In the genomic region with DNA sequence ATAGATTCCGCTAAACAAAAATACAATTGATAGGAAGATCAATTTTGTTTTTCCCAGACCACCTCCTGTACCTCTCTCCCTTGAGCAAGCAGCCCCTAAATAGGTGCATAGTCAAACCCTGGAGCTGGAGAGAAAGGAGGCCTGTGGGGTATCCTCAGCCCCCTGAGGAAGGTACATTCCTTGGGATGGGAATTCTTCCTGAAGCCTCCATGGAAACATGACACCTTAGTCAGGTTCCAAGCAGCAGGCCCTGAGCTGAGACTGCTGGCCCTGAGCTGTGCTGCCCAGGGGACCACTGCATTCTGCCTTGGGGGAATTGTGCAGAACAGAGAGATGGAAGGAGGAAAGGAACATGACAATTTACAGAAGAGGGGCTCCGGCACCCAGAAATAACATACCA, we compare ENCODE assay signal across 9 cellular contexts. TPM values are rescaled to one million over a fixed set of nuclear protein-coding genes. Genes with fewer than 3 reads are reported as not detected.
DNase-seq lines count a peak whose midpoint lies in the region; ATAC-seq and TF ChIP-seq lines count a peak whose summit lies in the region.
"Had no signal": no experiment of that assay in that cellular context is flagged by ENCODE, and none has a peak within 500 bp of the region (broad histone marks: within the 10 kb centered on the region; RNA-seq: fewer than 3 reads in every experiment).

No MANE protein-coding gene starts in this region.

- TF ChIP-seq CTCF in DND-41 (IDR thresholded peaks at IDR 0.05; ENCODE audit: borderline replicate concordance, extremely low read depth, low read length, poor library complexity, severe bottlenecking): no peak
- no peak for TF ChIP-seq CTCF in gastroesophageal sphincter (IDR thresholded peaks at IDR 0.05)

- peak overlapping the region; percentile 56 for H3K27ac ChIP-seq in DND-41 (ENCODE audit: low read length)
- H3K27ac ChIP-seq in naive thymus-derived CD4-positive, alpha-beta T cell (ENCODE audit: low read depth, low read length): peak overlapping the region; percentile 100
- no peak overlapping the region for H3K27ac ChIP-seq in gastroesophageal sphincter
- H3K27ac ChIP-seq: neutrophil had no signal

- intact Hi-C loops in naive thymus-derived CD4-positive, alpha-beta T cell (cut with micrococcal nuclease): loop anchor here (5.0 to 10.0 kb wide), 2 partner anchors 99 to 617 kb away; a partner anchor contains a TSS

- peaks cover 99% of the 10 kb centered on the region for H3K79me2 ChIP-seq in DND-41 (ENCODE audit: insufficient read depth, low read length)

- CTCF ChIA-PET in naive thymus-derived CD4-positive, alpha-beta T cell (lab: Charles Lee): no interaction called here

- H3K4me3 Mint-ChIP-seq in IgD-negative memory B cell: peak overlapping the region; percentile 36 to 94 (median 64)
- H3K4me3 Mint-ChIP-seq in naive thymus-derived CD4-positive, alpha-beta T cell: peak overlapping the region; percentile 6 to 97 (median 72)

- H3K9ac ChIP-seq in DND-41 (ENCODE audit: low read depth, low read length): peak overlapping the region; percentile 98

- no peak overlapping the region for H2AFZ ChIP-seq in DND-41 (ENCODE audit: low read depth, low read length)

- H3K4me3 ChIP-seq in DND-41 (ENCODE audit: low read depth in 1 of 2, low read length in 2 of 2): peak overlapping the region in 1 of 2 experiments; percentile 35; a peak in 2 of 4 replicates
- peak overlapping the region; percentile 4 for H3K4me3 ChIP-seq in naive thymus-derived CD4-positive, alpha-beta T cell (ENCODE audit: low read length)
- H3K4me3 ChIP-seq in gastroesophageal sphincter: no peak overlapping the region

- H3K9me3 ChIP-seq in DND-41 (ENCODE audit: insufficient read depth, low read length, severe bottlenecking): no peaks in the 10 kb centered on the region
- H3K9me3 ChIP-seq in naive thymus-derived CD4-positive, alpha-beta T cell (ENCODE audit: control insufficient read depth in 2 of 3, low read length in 3 of 3): no peaks in the 10 kb centered on the region
- H3K9me3 ChIP-seq in gastroesophageal sphincter: no peaks in the 10 kb centered on the region
- H3K9me3 ChIP-seq: neutrophil had no signal

- TF ChIP-seq POLR2A in gastroesophageal sphincter (IDR thresholded peaks at IDR 0.05): no peak

- peak overlapping the region; percentile 94 for H3K4me2 ChIP-seq in DND-41 (ENCODE audit: insufficient read depth, low read length)

- no peaks in the 10 kb centered on the region for H3K27me3 ChIP-seq in DND-41 (ENCODE audit: insufficient read depth, low read length, poor library complexity)
- no peaks in the 10 kb centered on the region for H3K27me3 ChIP-seq in naive thymus-derived CD4-positive, alpha-beta T cell (ENCODE audit: control insufficient read depth in 2 of 2, insufficient read depth in 2 of 2, low read length in 2 of 2)
- no peaks in the 10 kb centered on the region for H3K27me3 ChIP-seq in gastroesophageal sphincter
- H3K27me3 ChIP-seq: neutrophil had no signal

- H3K4me1 ChIP-seq in DND-41 (ENCODE audit: insufficient read depth, low read length): peaks cover 86% of the 10 kb centered on the region
- peaks cover 75 to 79% of the 10 kb centered on the region in 2 donors for H3K4me1 ChIP-seq in naive thymus-derived CD4-positive, alpha-beta T cell (ENCODE audit: control insufficient read depth in 2 of 2, insufficient read depth in 2 of 2, low read length in 2 of 2)
- H3K4me1 ChIP-seq in gastroesophageal sphincter: peaks cover 7 to 95% (median 63%) of the 10 kb centered on the region in 3 donors

- no peaks in the 10 kb centered on the region for H3K9me3 Mint-ChIP-seq in IgD-negative memory B cell
- H3K9me3 Mint-ChIP-seq in naive thymus-derived CD4-positive, alpha-beta T cell: peaks cover 0 to 6% (median 0%) of the 10 kb centered on the region in 11 donors

- POLR2A ChIA-PET in naive thymus-derived CD4-positive, alpha-beta T cell (lab: Charles Lee): interaction anchor here (0.7 to 1.4 kb wide), 3 partner anchors 10 to 275 kb away, joined by 3 to 4 read pairs (median 3); no protein-coding TSS in a partner anchor

- peaks cover 11% of the 10 kb centered on the region for H3K36me3 Mint-ChIP-seq in IgD-negative memory B cell
- peaks cover 0 to 40% (median 16%) of the 10 kb centered on the region in 5 donors for H3K36me3 Mint-ChIP-seq in naive thymus-derived CD4-positive, alpha-beta T cell

- H3K36me3 ChIP-seq in DND-41 (ENCODE audit: insufficient read depth, low read length): peaks cover 67% of the 10 kb centered on the region
- no peaks in the 10 kb centered on the region for H3K36me3 ChIP-seq in naive thymus-derived CD4-positive, alpha-beta T cell (ENCODE audit: control insufficient read depth in 2 of 3, insufficient read depth in 3 of 3, low read length in 3 of 3)
- peaks cover 0 to 22% of the 10 kb centered on the region in 2 donors for H3K36me3 ChIP-seq in gastroesophageal sphincter
- H3K36me3 ChIP-seq: neutrophil had no signal

- no peaks in the 10 kb centered on the region for H3K27me3 Mint-ChIP-seq in IgD-negative memory B cell
- no peaks in the 10 kb centered on the region for H3K27me3 Mint-ChIP-seq in naive thymus-derived CD4-positive, alpha-beta T cell

- TF ChIP-seq EP300 in gastroesophageal sphincter (IDR thresholded peaks at IDR 0.05): no peak

- peak overlapping the region; percentile 2 to 99 (median 90) for H3K27ac Mint-ChIP-seq in IgD-negative memory B cell
- peak overlapping the region; percentile 25 to 98 (median 74) for H3K27ac Mint-ChIP-seq in naive thymus-derived CD4-positive, alpha-beta T cell

- 100% methylated on average over 2 of the region's 2 CpGs for WGBS in gastroesophageal sphincter (ENCODE audit: low coverage in 1 of 2), 2 donors

- no peak for DNase-seq in DND-41
- peak; percentile 31 for DNase-seq in astrocyte of the hippocampus (ENCODE audit: low read depth, low spot score)
- no peak for DNase-seq in naive thymus-derived CD4-positive, alpha-beta T cell
- no peak for DNase-seq in activated gamma-delta T cell (lab: John Stamatoyannopoulos, UW)
- DNase-seq in NCI-H524 treated with DMSO at 0.1 percent for 48 hours (lab: John Stamatoyannopoulos, UW): no peak

- peaks cover 80% of the 10 kb centered on the region for H4K20me1 ChIP-seq in DND-41 (ENCODE audit: insufficient read depth, low read length)

- ATAC-seq in DND-41 (ENCODE audit: insufficient read depth, low read depth): no peak
- no peak for ATAC-seq in naive thymus-derived CD4-positive, alpha-beta T cell
- no peak for ATAC-seq in gastroesophageal sphincter
- ATAC-seq in GM18861 (IDR thresholded peaks at IDR 0.05; ENCODE audit: unreplicated experiment): no peak

- H3K4me1 Mint-ChIP-seq in IgD-negative memory B cell: peaks cover 52 to 63% (median 54%) of the 10 kb centered on the region in 3 donors
- H3K4me1 Mint-ChIP-seq in naive thymus-derived CD4-positive, alpha-beta T cell: peaks cover 67 to 94% (median 74%) of the 10 kb centered on the region in 7 donors

RNA-seq across cellular contexts. Expression of a gene that starts 7.4 kb away (rescaled TPM):
- 242 TPM for polyA plus RNA-seq in IgD-negative memory B cell
- 100 to 1,000 TPM in 4 of 5 experiments, 10 to 100 TPM in 1; 88.1 to 449 (median 159) TPM for total RNA-seq in naive thymus-derived CD4-positive, alpha-beta T cell
- polyA plus RNA-seq in naive thymus-derived CD4-positive, alpha-beta T cell: 100 to 1,000 TPM; 193 to 269 TPM
- total RNA-seq in gastroesophageal sphincter: 100 to 1,000 TPM; 138 to 215 (median 180) TPM

RNA-seq across cellular contexts. Expression of a gene that starts 30.2 kb away (rescaled TPM):
- polyA plus RNA-seq in IgD-negative memory B cell: not detected
- not detected for total RNA-seq in naive thymus-derived CD4-positive, alpha-beta T cell
- not detected for polyA plus RNA-seq in naive thymus-derived CD4-positive, alpha-beta T cell
- total RNA-seq in gastroesophageal sphincter: not detected

RNA-seq across cellular contexts. Expression of a gene that starts 35.3 kb away (rescaled TPM):
- polyA plus RNA-seq in IgD-negative memory B cell: 6.1 TPM
- total RNA-seq in naive thymus-derived CD4-positive, alpha-beta T cell: 10 to 100 TPM in 1 of 5 experiments, 1 to 10 TPM in 4; 4.1 to 12.0 (median 5.9) TPM
- polyA plus RNA-seq in naive thymus-derived CD4-positive, alpha-beta T cell: 1 to 10 TPM; 5.9 to 6.8 TPM
- total RNA-seq in gastroesophageal sphincter: 10 to 100 TPM in 3 of 4 donors, 1 to 10 TPM in 1; 5.1 to 22.4 (median 14.0) TPM

Comparison
In these comparisons a context has a peak if more than half of its experiments do, and no peak if none do; other contexts are left out.
1. H3K27ac ChIP-seq: peak in DND-41 (single experiment) and naive thymus-derived CD4-positive, alpha-beta T cell (single experiment); none in gastroesophageal sphincter (0 of 4).